Comparison of ENCODE assay signal across 13 cellular contexts in genomic region chr1:59163268-59164092, GRCh38.
A peak's percentile ranks its signal among the peaks of the same experiment; 100 is the strongest.
DNase-seq lines count a peak whose midpoint lies in the region; ATAC-seq and TF ChIP-seq lines count a peak whose summit lies in the region.
"Had no signal": no experiment of that assay in that cellular context is flagged by ENCODE, and none has a peak within 500 bp of the region (broad histone marks: within the 10 kb centered on the region; RNA-seq: fewer than 3 reads in every experiment).

No MANE protein-coding gene starts in this region.

- H3K9me3 ChIP-seq in skeletal muscle tissue (ENCODE audit: control insufficient read depth in 3 of 3, low read length in 3 of 3) = peaks cover 0 to 3% (median 0%) of the 10 kb centered on the region in 3 donors
- H3K9me3 ChIP-seq: upper lobe of right lung had no signal

- DNase-seq in NCI-H2081 (lab: John Stamatoyannopoulos, UW) (peak; percentile 19 to 72), NCI-H2081 treated with DMSO at 0.1 percent for 48 hours (lab: John Stamatoyannopoulos, UW) (no peak), SHP77 (lab: John Stamatoyannopoulos, UW) (peak; percentile 75 to 84), epithelial cell of prostate (ENCODE audit: low read depth, low spot score) (peak; percentile 16), RWPE1 (ENCODE audit: low spot score) (no peak), substantia nigra (lab: John Stamatoyannopoulos, UW) (no peak)
- DNase-seq: activated T-cell treated with anti-CD3 and anti-CD28 coated beads, Interleukin-2, amount 50 U/mL, for 72 hours; cortex of kidney; immature natural killer cell; NCI-H526; upper lobe of right lung had no signal

- CTCF ChIA-PET in RWPE1 (lab: Yijun Ruan, JAX) = interaction anchor here (0.6 kb wide), 1 partner anchor 68 kb away, joined by 4 read pairs; no protein-coding TSS in a partner anchor

- no peak overlapping the region for H3K9ac ChIP-seq in skeletal muscle tissue (ENCODE audit: low read depth in 1 of 3, low read length in 3 of 3)

- POLR2A ChIA-PET in RWPE1 (lab: Yijun Ruan, JAX; ENCODE audit: low non-redundant PET) = interaction anchor here (0.6 kb wide), 1 partner anchor 324 kb away, joined by 3 read pairs; no protein-coding TSS in a partner anchor

- H3K4me3 ChIP-seq in skeletal muscle tissue (ENCODE audit: low read length in 3 of 3) = peak overlapping the region in 1 of 3 donors; percentile 16
- H3K4me3 ChIP-seq: upper lobe of right lung had no signal

- TF ChIP-seq CTCF in RWPE1 (conservative IDR thresholded peaks at IDR 0.05; ENCODE audit: low read depth) = no peak

- H3K4me1 ChIP-seq in skeletal muscle tissue (ENCODE audit: control insufficient read depth in 3 of 3, insufficient read depth in 3 of 3, low read length in 3 of 3) = peaks cover 5 to 8% (median 6%) of the 10 kb centered on the region in 3 donors
- H3K4me1 ChIP-seq: upper lobe of right lung had no signal

- no peaks in the 10 kb centered on the region for H3K27me3 ChIP-seq in skeletal muscle tissue (ENCODE audit: control insufficient read depth in 3 of 3, insufficient read depth in 3 of 3, low read length in 3 of 3)
- H3K27me3 ChIP-seq: upper lobe of right lung had no signal

- no peak for ATAC-seq in GM21367 (IDR thresholded peaks at IDR 0.05; ENCODE audit: unreplicated experiment)
- ATAC-seq: activated T-cell treated with anti-CD3 and anti-CD28 coated beads, Interleukin-2, amount 50 U/mL, for 72 hours; upper lobe of right lung had no signal

- H3K36me3 ChIP-seq in skeletal muscle tissue (ENCODE audit: control insufficient read depth in 3 of 3, insufficient read depth in 3 of 3, low read length in 3 of 3) = no peaks in the 10 kb centered on the region
- H3K36me3 ChIP-seq: upper lobe of right lung had no signal

- H3K27ac ChIP-seq in epithelial cell of prostate (peak overlapping the region; percentile 9), skeletal muscle tissue (ENCODE audit: low read depth, low read length) (peak overlapping the region; percentile 46), RWPE1 (no peak overlapping the region), substantia nigra (ENCODE audit: low read depth, low read length, poor library complexity, severe bottlenecking) (no peak overlapping the region)
- H3K27ac ChIP-seq: upper lobe of right lung had no signal

Comparison
In these comparisons a context has a peak if more than half of its experiments do, and no peak if none do; other contexts are left out.
1. DNase-seq: peak in NCI-H2081 (2 of 2), SHP77 (2 of 2) and epithelial cell of prostate (single experiment); none in NCI-H2081 treated with DMSO at 0.1 percent for 48 hours (single experiment), RWPE1 (single experiment) and substantia nigra (0 of 49).
2. H3K27ac ChIP-seq: peak in epithelial cell of prostate (single experiment) and skeletal muscle tissue (single experiment); none in RWPE1 (single experiment) and substantia nigra (single experiment).